ENCODE assay signal across 8 cellular contexts in genomic region chr15:67762610-67763368, GRCh38.
DNase-seq lines count a peak whose midpoint lies in the region; ATAC-seq and TF ChIP-seq lines count a peak whose summit lies in the region.

No MANE protein-coding gene starts in this region.

- H3K4me1 Mint-ChIP-seq in central memory CD8-positive, alpha-beta T cell, result peaks cover 12% of the 10 kb centered on the region

- peak; percentile 31 for DNase-seq in AG09309 (ENCODE audit: low read depth)
- peak; percentile 31 for DNase-seq in NCI-H1694 (lab: John Stamatoyannopoulos, UW)
- no peak for DNase-seq in central memory CD8-positive, alpha-beta T cell (ENCODE audit: low spot score in 2 of 2)
- peak; percentile 48 for DNase-seq in stimulated activated naive CD4-positive, alpha-beta T cell treated with Interleukin-2 at 50 U/mL for 16 hours (lab: John Stamatoyannopoulos, UW)
- DNase-seq in middle frontal gyrus (ENCODE audit: extremely low spot score, low spot score), result no peak
- no peak for DNase-seq in HT-29 (ENCODE audit: low spot score)

- H3K4me3 ChIP-seq in AG09309 (ENCODE audit: control insufficient read depth, low read depth, low read length), result no peak overlapping the region

- H3K36me3 Mint-ChIP-seq in central memory CD8-positive, alpha-beta T cell (ENCODE audit: insufficient read depth), result no peaks in the 10 kb centered on the region

- no peak overlapping the region for H3K4me3 Mint-ChIP-seq in central memory CD8-positive, alpha-beta T cell

- TF ChIP-seq CTCF in AG09309 (IDR thresholded peaks at IDR 0.05; ENCODE audit: control insufficient read depth, insufficient read depth, low read depth, low read length, missing control alignments), result no peak

- no peaks in the 10 kb centered on the region for H3K9me3 Mint-ChIP-seq in central memory CD8-positive, alpha-beta T cell

- H3K27me3 Mint-ChIP-seq in central memory CD8-positive, alpha-beta T cell, result no peaks in the 10 kb centered on the region

- ATAC-seq in GM21390 (IDR thresholded peaks at IDR 0.05; ENCODE audit: unreplicated experiment) (peak; percentile 89), GM19328 (IDR thresholded peaks at IDR 0.05; ENCODE audit: unreplicated experiment) (no peak)
- no peak for ATAC-seq in central memory CD8-positive, alpha-beta T cell (replicated peaks; ENCODE audit: extremely low read depth, poor library complexity, severe bottlenecking)

- H3K27ac Mint-ChIP-seq in central memory CD8-positive, alpha-beta T cell (ENCODE audit: low read depth), result peak overlapping the region; percentile 34

Comparison
In these comparisons a context has a peak if more than half of its experiments do, and no peak if none do; other contexts are left out.
1. DNase-seq: peak in AG09309 (single experiment), NCI-H1694 (single experiment) and stimulated activated naive CD4-positive, alpha-beta T cell treated with Interleukin-2 at 50 U/mL for 16 hours (single experiment); none in central memory CD8-positive, alpha-beta T cell (0 of 2), middle frontal gyrus (single experiment) and HT-29 (single experiment).